In genomic region chr14:106530031-106530422, GRCh38 we compare ENCODE assay signal across 29 cellular contexts.
"Had no signal": no experiment of that assay in that cellular context is flagged by ENCODE, and none has a peak within 500 bp of the region (broad histone marks: within the 10 kb centered on the region; RNA-seq: fewer than 3 reads in every experiment).

No MANE protein-coding gene starts in this region.

- FAIRE-seq: astrocyte, bronchial epithelial cell had no signal

- H3K27me3 ChIP-seq: brain microvascular endothelial cell, foreskin keratinocyte, gastrocnemius medialis had no signal

- DNase-seq: activated CD4-positive, alpha-beta memory T cell treated with anti-CD3 and anti-CD28 coated beads, Interleukin-2, amount 10 ng/mL, durations not matched to agents 7 days and 5 days; activated CD4-positive, alpha-beta T cell treated with anti-CD3 and anti-CD28 coated beads for 1 hour; activated CD4-positive, alpha-beta T cell treated with anti-CD3 and anti-CD28 coated beads for 4 hours; activated CD4-positive, alpha-beta T cell treated with anti-CD3 and anti-CD28 coated beads, Interleukin-2, amount 10 ng/mL, durations not matched to agents 7 days and 5 days; activated CD4-positive, CD25-positive, alpha-beta regulatory T cell; activated effector memory CD4-positive, alpha-beta T cell treated with Interleukin-2 at 50 U/mL for 16 hours; activated T-cell treated with anti-CD3 and anti-CD28 coated beads for 4 hours; amniotic stem cell; anterior cingulate cortex; brain microvascular endothelial cell; dorsolateral prefrontal cortex; effector memory CD4-positive, alpha-beta T cell; foreskin keratinocyte; gastrocnemius medialis; glutamatergic neuron; heart left ventricle; T-helper 17 cell; T1000 had no signal

- H3K27ac Mint-ChIP-seq: activated CD4-positive, alpha-beta memory T cell treated with anti-CD3 and anti-CD28 coated beads, Interleukin-2, amount 10 ng/mL, durations not matched to agents 7 days and 5 days; activated CD4-positive, alpha-beta T cell treated with anti-CD3 and anti-CD28 coated beads, Interleukin-2, amount 10 ng/mL, durations not matched to agents 7 days and 5 days; activated naive CD8-positive, alpha-beta T cell; activated T-cell treated with anti-CD3 and anti-CD28 coated beads, Interleukin-2, amount 50 U/mL, for 24 hours; activated T-cell treated with anti-CD3 and anti-CD28 coated beads, Interleukin-2, amount 50 U/mL, for 72 hours; activated T-helper 17 cell treated with anti-CD3 and anti-CD28 coated beads, Interleukin-2, amount 50 U/mL, for 72 hours; dendritic cell treated with granulocyte-macrophage colony-stimulating factor and Interleukin-4, amounts not matched to agents 40 ng/mL and 50 ng/mL, for 4 days; T-helper 17 cell; T-helper 2 cell treated with Interferon-gamma antibody and Interleukin-4, amounts not matched to agents 5 μg/mL and 100 μg/mL, for 36 hours had no signal

- H3K4me1 Mint-ChIP-seq: activated T-helper 17 cell treated with anti-CD3 and anti-CD28 coated beads, Interleukin-2, amount 50 U/mL, for 72 hours; central memory CD8-positive, alpha-beta T cell had no signal

- H3K9me3 Mint-ChIP-seq: activated T-cell treated with anti-CD3 and anti-CD28 coated beads, Interleukin-2, amount 50 U/mL, for 24 hours; activated T-cell treated with anti-CD3 and anti-CD28 coated beads, Interleukin-2, amount 50 U/mL, for 72 hours; activated T-helper 17 cell treated with anti-CD3 and anti-CD28 coated beads, Interleukin-2, amount 50 U/mL, for 72 hours; central memory CD8-positive, alpha-beta T cell; dendritic cell treated with granulocyte-macrophage colony-stimulating factor and Interleukin-4, amounts not matched to agents 40 ng/mL and 50 ng/mL, for 4 days had no signal

- H3K4me3 ChIP-seq: coronary artery, dorsolateral prefrontal cortex, esophagus muscularis mucosa, gastrocnemius medialis, heart left ventricle had no signal

- H3K4me3 Mint-ChIP-seq: activated CD4-positive, alpha-beta memory T cell treated with anti-CD3 and anti-CD28 coated beads, Interleukin-2, amount 10 ng/mL, durations not matched to agents 7 days and 5 days; activated CD4-positive, alpha-beta T cell treated with anti-CD3 and anti-CD28 coated beads, Interleukin-2, amount 10 ng/mL, durations not matched to agents 7 days and 5 days; activated naive CD8-positive, alpha-beta T cell; activated T-cell treated with anti-CD3 and anti-CD28 coated beads, Interleukin-2, amount 50 U/mL, for 24 hours; activated T-cell treated with anti-CD3 and anti-CD28 coated beads, Interleukin-2, amount 50 U/mL, for 72 hours; central memory CD8-positive, alpha-beta T cell; dendritic cell treated with granulocyte-macrophage colony-stimulating factor and Interleukin-4, amounts not matched to agents 40 ng/mL and 50 ng/mL, for 4 days; T-helper 17 cell; T-helper 2 cell treated with Interferon-gamma antibody and Interleukin-4, amounts not matched to agents 5 μg/mL and 100 μg/mL, for 36 hours had no signal

- H3K27ac ChIP-seq: brain microvascular endothelial cell, coronary artery, dorsolateral prefrontal cortex, esophagus muscularis mucosa, foreskin keratinocyte, gastrocnemius medialis, heart left ventricle had no signal

- H3K36me3 ChIP-seq: brain microvascular endothelial cell, esophagus muscularis mucosa, gastrocnemius medialis, heart left ventricle had no signal

- H3K4me1 ChIP-seq: esophagus muscularis mucosa, foreskin keratinocyte, gastrocnemius medialis, heart left ventricle had no signal

- H3K36me3 Mint-ChIP-seq: activated naive CD8-positive, alpha-beta T cell had no signal

- H3K9me3 ChIP-seq: esophagus muscularis mucosa, gastrocnemius medialis had no signal
